Comparison of ENCODE assay signal across 8 cellular contexts in the genomic region with DNA sequence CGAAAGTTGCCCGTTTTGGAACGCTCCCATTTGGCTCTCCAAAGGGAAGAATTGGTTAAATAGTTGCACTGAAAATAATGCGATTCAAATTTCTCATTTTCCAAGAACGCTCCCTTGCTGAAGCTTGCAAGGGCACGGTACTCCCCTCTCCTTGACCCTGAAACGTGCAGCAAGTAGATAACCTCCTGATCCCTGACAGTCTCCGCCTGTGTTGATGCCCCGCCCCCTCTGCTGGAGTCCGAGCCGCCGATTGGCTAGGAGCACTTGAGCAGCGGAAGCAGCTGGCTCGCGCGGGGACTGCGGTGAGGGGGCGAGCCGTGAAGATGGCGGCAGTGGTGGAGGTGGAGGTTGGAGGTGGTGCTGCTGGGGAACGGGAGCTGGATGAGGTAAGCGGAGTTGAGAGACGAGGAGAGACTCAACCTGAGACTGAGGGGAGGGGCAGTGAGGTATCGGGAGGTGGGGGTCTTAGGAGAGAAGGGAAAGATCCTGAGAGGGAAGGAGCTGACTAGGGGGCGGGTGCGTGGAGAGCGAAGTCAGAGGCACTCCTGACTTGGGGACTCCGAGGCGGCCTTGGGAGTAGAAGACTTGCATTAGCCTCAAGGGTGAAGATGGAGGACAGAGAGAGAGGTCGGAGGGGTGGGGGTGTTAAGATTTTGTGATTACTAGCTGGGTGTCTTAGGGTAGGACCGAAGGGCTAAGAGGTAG. TPM values are rescaled to one million over a fixed set of nuclear protein-coding genes. Genes with fewer than 3 reads are reported as not detected.
DNase-seq lines count a peak whose midpoint lies in the region; ATAC-seq, FAIRE-seq and TF ChIP-seq lines count a peak whose summit lies in the region.

A gene (plus strand): TSS at position 308 of the 705 bp plus-strand sequence. CDS start 16 bp downstream, at position 324.

- peaks cover 6% of the 10 kb centered on the region; the same call in 1 of the 2 replicates for H3K4me1 ChIP-seq in HUES64 (ENCODE audit: insufficient read depth, low read length)
- H3K4me1 ChIP-seq in OCI-LY1 (ENCODE audit: insufficient read depth, low read length, severe bottlenecking) = peaks cover 54% of the 10 kb centered on the region
- peaks cover 52% of the 10 kb centered on the region for H3K4me1 ChIP-seq in endothelial cell of umbilical vein (ENCODE audit: control insufficient read depth, extremely low read depth, insufficient read depth, low read length)

- WGBS in HUES64 = under 1% methylated on average over 31 of the region's 31 CpGs

- peak within 1 kb of the TSS; percentile 92 for H3K4me2 ChIP-seq in OCI-LY1 (ENCODE audit: low read length)
- H3K4me2 ChIP-seq in endothelial cell of umbilical vein (ENCODE audit: insufficient read depth, low read length) = peak within 1 kb of the TSS; percentile 75

- no peak for TF ChIP-seq POLR2A in endothelial cell of umbilical vein (IDR thresholded peaks at IDR 0.05; ENCODE audit: low read depth, low read length)

- peaks cover 15% of the 10 kb centered on the region for H3K36me3 ChIP-seq in HUES64 (ENCODE audit: insufficient read depth, low read length)
- peaks cover 19% of the 10 kb centered on the region for H3K36me3 ChIP-seq in OCI-LY1 (ENCODE audit: insufficient read depth, low read length)
- no peaks in the 10 kb centered on the region for H3K36me3 ChIP-seq in endothelial cell of umbilical vein (ENCODE audit: control insufficient read depth in 2 of 2, extremely low read depth in 1 of 2, insufficient read depth in 2 of 2, low read length in 2 of 2)

- ATAC-seq in GM21447 (IDR thresholded peaks at IDR 0.05; ENCODE audit: unreplicated experiment) = peak; percentile 78

- CTCF ChIA-PET in endothelial cell of umbilical vein (lab: Charles Lee) = interaction anchor here (0.7 to 2.1 kb wide), 12 partner anchors 10 to 129 kb away, joined by 3 to 14 read pairs (median 3); no protein-coding TSS in a partner anchor

- peak within 1 kb of the TSS; percentile 67; the same call in 1 of the 2 replicates for H2AFZ ChIP-seq in OCI-LY1 (ENCODE audit: low read length)
- H2AFZ ChIP-seq in endothelial cell of umbilical vein (ENCODE audit: low read depth, low read length) = peak within 1 kb of the TSS; percentile 96

- H3K9ac ChIP-seq in HUES64 (ENCODE audit: low read depth, low read length) (peak within 1 kb of the TSS; percentile 96), OCI-LY1 (ENCODE audit: low read length) (peak within 1 kb of the TSS; percentile 95), endothelial cell of umbilical vein (replicated peaks; ENCODE audit: extremely low read depth, insufficient read depth, low read length) (peak within 1 kb of the TSS; percentile 97)

- H3K9me3 ChIP-seq in HUES64 (ENCODE audit: insufficient read depth, low read depth, low read length) = no peaks in the 10 kb centered on the region
- no peaks in the 10 kb centered on the region for H3K9me3 ChIP-seq in OCI-LY1 (ENCODE audit: low read length)
- H3K9me3 ChIP-seq in endothelial cell of umbilical vein (replicated peaks; ENCODE audit: control insufficient read depth, insufficient read depth, low read length) = no peaks in the 10 kb centered on the region

- H3K79me2 ChIP-seq in OCI-LY1 (ENCODE audit: insufficient read depth, low read length) (peaks cover 59% of the 10 kb centered on the region), endothelial cell of umbilical vein (ENCODE audit: control insufficient read depth, insufficient read depth, low read length) (peaks cover 61% of the 10 kb centered on the region)

- dilution Hi-C loops in endothelial cell of umbilical vein (cut with MboI; ENCODE audit: extremely low pct_ligation_motif_present, low sequenced_read_pairs) = no loop called here

- POLR2A ChIA-PET in endothelial cell of umbilical vein (lab: Charles Lee) = interaction anchor here (0.7 to 2.3 kb wide), 4 partner anchors 14 to 184 kb away, joined by 3 to 17 read pairs (median 3); a partner anchor contains a TSS

- BruUV-seq in endothelial cell of umbilical vein (replicated peaks; lab: Mats Ljungman, UMichigan) = no TSS peak

- in situ Hi-C loops in Caki2 (cut with HindIII; ENCODE audit: low pct_unique_long_range_greater_than_20kb, low sequenced_read_pairs) = no loop called here

- intact Hi-C loops in endothelial cell of umbilical vein (cut with micrococcal nuclease) = loop anchor here (1.0 to 2.0 kb wide), 2 partner anchors 8 to 184 kb away; a partner anchor contains a TSS

- no peaks in the 10 kb centered on the region for H3K9me2 ChIP-seq in OCI-LY1 (ENCODE audit: low read depth, low read length)

- H4K20me1 ChIP-seq in OCI-LY1 (ENCODE audit: insufficient read depth, low read length) (no peaks in the 10 kb centered on the region), endothelial cell of umbilical vein (replicated peaks; ENCODE audit: control insufficient read depth, extremely low read depth, insufficient read depth, low read length) (no peaks in the 10 kb centered on the region)

- FAIRE-seq in endothelial cell of umbilical vein (lab: Jason Lieb, UNC) = no peak

- TF ChIP-seq CTCF in OCI-LY1 (IDR thresholded peaks at IDR 0.05; ENCODE audit: low read length) (no peak), endothelial cell of umbilical vein (IDR thresholded peaks at IDR 0.05; ENCODE audit: extremely low read depth in 1 of 2, insufficient read depth in 1 of 2, low read depth in 1 of 2, low read length in 2 of 2) (no peak)

- no peaks in the 10 kb centered on the region for H3K9me1 ChIP-seq in endothelial cell of umbilical vein (replicated peaks; ENCODE audit: control insufficient read depth, extremely low read depth, insufficient read depth, low read length)

- peak; percentile 92 for DNase-seq in Caki2 (ENCODE audit: low read depth)
- peak; percentile 97 for DNase-seq in activated CD8-positive, alpha-beta memory T cell treated with anti-CD3 and anti-CD28 coated beads, Interleukin-2, amount 50 U/mL, for 48 hours
- peak; percentile 97 for DNase-seq in endothelial cell of umbilical vein (ENCODE audit: low read depth, low spot score)
- DNase-seq in middle frontal gyrus (ENCODE audit: extremely low spot score, low spot score) = peak; percentile 90
- DNase-seq in stimulated activated CD8-positive, alpha-beta memory T cell treated with anti-CD3 and anti-CD28 coated beads, Interleukin-4, amount 100 ng/mL, for 1 hour (ENCODE audit: low read depth in 2 of 2, low spot score in 1 of 2) = peak; percentile 91 to 93

- H3K27ac ChIP-seq in HUES64 (ENCODE audit: low read depth, low read length) = peak within 1 kb of the TSS; percentile 97
- H3K27ac ChIP-seq in OCI-LY1 (ENCODE audit: low read depth, low read length, poor library complexity, severe bottlenecking) = peak within 1 kb of the TSS; percentile 92
- H3K27ac ChIP-seq in endothelial cell of umbilical vein (ENCODE audit: insufficient read depth, low read depth, low read length) = peak within 1 kb of the TSS; percentile 97

- H3K27me3 ChIP-seq in HUES64 (ENCODE audit: insufficient read depth, low read length) = no peaks in the 10 kb centered on the region
- H3K27me3 ChIP-seq in OCI-LY1 (ENCODE audit: insufficient read depth, low read length) = no peaks in the 10 kb centered on the region
- H3K27me3 ChIP-seq in endothelial cell of umbilical vein (ENCODE audit: control insufficient read depth in 2 of 2, insufficient read depth in 2 of 2, low read length in 2 of 2) = no peaks in the 10 kb centered on the region

- H3K4me3 ChIP-seq in HUES64 (ENCODE audit: low read length) (peak within 1 kb of the TSS; percentile 76), OCI-LY1 (ENCODE audit: low read depth, low read length, poor library complexity, severe bottlenecking) (peak within 1 kb of the TSS; percentile 82), endothelial cell of umbilical vein (replicated peaks in 1 of 3; ENCODE audit: insufficient read depth in 1 of 3, low read depth in 1 of 3, low read length in 3 of 3) (peak within 1 kb of the TSS; percentile 63 to 95 (median 78))

- no peaks in the 10 kb centered on the region for H3F3A ChIP-seq in OCI-LY1 (ENCODE audit: insufficient read depth, low read length)

TF ChIP-seq in endothelial cell of umbilical vein, 7 proteins besides CTCF, POLR2A, EP300 and RAD21:
- TF ChIP-seq POLR2AphosphoS5 (IDR thresholded peaks at IDR 0.05; ENCODE audit: insufficient read depth, low read depth, low read length) (peak; percentile 72), JUN (IDR thresholded peaks at IDR 0.05; ENCODE audit: borderline replicate concordance, insufficient read depth, insufficient read length, low read depth) (no peak), GATA2 (IDR thresholded peaks at IDR 0.05; ENCODE audit: insufficient read depth, insufficient read length, low read depth, low read length) (peak; percentile 40), EZH2 (IDR thresholded peaks at IDR 0.05; ENCODE audit: borderline replicate concordance, low read depth, low read length, severe bottlenecking) (no peak), MYC (IDR thresholded peaks at IDR 0.05; ENCODE audit: low read depth, low read length) (no peak), FOS (IDR thresholded peaks at IDR 0.05; ENCODE audit: borderline replicate concordance, insufficient read depth, low read length) (no peak)
- TF ChIP-seq, protein P1, sequence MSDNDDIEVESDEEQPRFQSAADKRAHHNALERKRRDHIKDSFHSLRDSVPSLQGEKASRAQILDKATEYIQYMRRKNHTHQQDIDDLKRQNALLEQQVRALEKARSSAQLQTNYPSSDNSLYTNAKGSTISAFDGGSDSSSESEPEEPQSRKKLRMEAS (IDR thresholded peaks at IDR 0.05; ENCODE audit: insufficient read depth, insufficient read length) = no peak

RNA-seq across cellular contexts. Expression of the gene that starts here (rescaled TPM):
- total RNA-seq in Caki2 (2014; rRNA removed; shearing (Covaris generic); ENCODE audit: low replicate concordance) = 74.1 and 79.4 TPM in 2 replicates
- 32.8 TPM for polyA plus RNA-seq in HUES64 (2013, experiment 1 of 2)
- 30.6 TPM for polyA plus RNA-seq in HUES64 (2013, experiment 2 of 2)
- total RNA-seq in endothelial cell of umbilical vein = 61.4 and 61.7 TPM in 2 replicates
- 86.6 and 99.9 TPM in 2 replicates for polyA plus RNA-seq in endothelial cell of umbilical vein
- polyA plus RNA-seq in endothelial cell of umbilical vein (2011; cell fraction: cytosol; rRNA removed) = 74.3 and 92.8 TPM in 2 replicates
- 173 and 190 TPM in 2 replicates for polyA plus RNA-seq in endothelial cell of umbilical vein (2011; cell fraction: nucleus; rRNA removed)
- polyA plus RNA-seq in endothelial cell of umbilical vein (2012) = 136 and 160 TPM in 2 replicates
- 202 and 205 TPM in 2 replicates for polyA minus RNA-seq in endothelial cell of umbilical vein
- polyA minus RNA-seq in endothelial cell of umbilical vein (2011; cell fraction: cytosol; rRNA and poly(A)+ RNA removed) = 20.1 TPM
- polyA minus RNA-seq in endothelial cell of umbilical vein (2011; cell fraction: nucleus; rRNA and poly(A)+ RNA removed) = 87.9 and 123 TPM in 2 replicates

Comparison
In these comparisons a context has a peak if more than half of its experiments do, and no peak if none do; other contexts are left out.
1. Peak in every context shown above with its lines: DNase-seq, ATAC-seq, H3K4me3 ChIP-seq and H3K27ac ChIP-seq.